ENCODE assay signal across 15 cellular contexts in genomic region chr12:24535334-24536019, GRCh38.
A peak's percentile ranks its signal among the peaks of the same experiment; 100 is the strongest.
DNase-seq lines count a peak whose midpoint lies in the region; ATAC-seq and TF ChIP-seq lines count a peak whose summit lies in the region.
"Had no signal": no experiment of that assay in that cellular context is flagged by ENCODE, and none has a peak within 500 bp of the region (broad histone marks: within the 10 kb centered on the region; RNA-seq: fewer than 3 reads in every experiment).

No MANE protein-coding gene starts in this region.

- TF ChIP-seq EP300 in tibial nerve (IDR thresholded peaks at IDR 0.05): no peak

- peak overlapping the region in 3 of 4 donors; percentile 15 to 49 (median 36) for H3K27ac ChIP-seq in tibial nerve
- H3K27ac ChIP-seq: RWPE1 had no signal

- CTCF ChIA-PET in WTC11 (lab: Charles Lee): interaction anchor here (0.6 to 1.1 kb wide), 2 partner anchors 19 to 28 kb away, joined by 3 read pairs; no protein-coding TSS in a partner anchor
- CTCF ChIA-PET in activated CD8-positive, alpha-beta T cell treated with anti-CD3 and anti-CD28 coated beads, Interleukin-2, amount 10 ng/mL, durations not matched to agents 7 days and 5 days (lab: Charles Lee): no interaction called here

- H3K27me3 ChIP-seq in tibial nerve: no peaks in the 10 kb centered on the region

- H3K27ac Mint-ChIP-seq in WTC11 (no peak overlapping the region), nephron (peak overlapping the region; percentile 28 to 90 (median 82))
- H3K27ac Mint-ChIP-seq in activated CD8-positive, alpha-beta T cell treated with anti-CD3 and anti-CD28 coated beads, Interleukin-2, amount 10 ng/mL, durations not matched to agents 7 days and 5 days: no peak overlapping the region
- H3K27ac Mint-ChIP-seq: endodermal cell had no signal

- H3K9me3 ChIP-seq in tibial nerve: no peaks in the 10 kb centered on the region

- 55 to 56% methylated on average over 6 of the region's 6 CpGs for WGBS in tibial nerve, 2 donors

- H3K27me3 Mint-ChIP-seq in WTC11 (ENCODE audit: low read depth): no peaks in the 10 kb centered on the region
- H3K27me3 Mint-ChIP-seq in nephron (ENCODE audit: low read depth): no peaks in the 10 kb centered on the region
- H3K27me3 Mint-ChIP-seq in activated CD8-positive, alpha-beta T cell treated with anti-CD3 and anti-CD28 coated beads, Interleukin-2, amount 10 ng/mL, durations not matched to agents 7 days and 5 days (ENCODE audit: low read depth): no peaks in the 10 kb centered on the region

- H3K4me3 ChIP-seq in fibroblast of villous mesenchyme (ENCODE audit: low read depth, low read length) (peak overlapping the region; percentile 42), tibial nerve (no peak overlapping the region)

- H3K4me1 Mint-ChIP-seq in WTC11: peaks cover 33% of the 10 kb centered on the region
- H3K4me1 Mint-ChIP-seq in nephron: peaks cover 56% of the 10 kb centered on the region
- H3K4me1 Mint-ChIP-seq in activated CD8-positive, alpha-beta T cell treated with anti-CD3 and anti-CD28 coated beads, Interleukin-2, amount 10 ng/mL, durations not matched to agents 7 days and 5 days (ENCODE audit: low read depth): no peaks in the 10 kb centered on the region

- TF ChIP-seq POLR2A in tibial nerve (IDR thresholded peaks at IDR 0.05): no peak

- DNase-seq in WTC11 (ENCODE audit: low spot score) (no peak), fibroblast of villous mesenchyme (ENCODE audit: low read depth) (no peak), tibial nerve (ENCODE audit: low spot score in 2 of 2) (no peak), DMS 273 (lab: John Stamatoyannopoulos, UW; ENCODE audit: unreplicated experiment) (no peak), NCI-H1930 (lab: John Stamatoyannopoulos, UW) (no peak)
- DNase-seq in activated CD8-positive, alpha-beta T cell treated with anti-CD3 and anti-CD28 coated beads, Interleukin-2, amount 10 ng/mL, durations not matched to agents 7 days and 5 days: no peak
- DNase-seq: activated CD4-positive, alpha-beta T cell treated with anti-CD3 and anti-CD28 coated beads for 48 hours; activated CD8-positive, alpha-beta memory T cell treated with anti-CD3 and anti-CD28 coated beads, Interleukin-2, amount 50 U/mL, for 48 hours; activated gamma-delta T cell treated with Interleukin-2 at 50 U/mL for 16 hours; cerebellar nuclear complex; NCI-H187; trophoblast cell had no signal

- TF ChIP-seq CTCF in WTC11 (IDR thresholded peaks at IDR 0.05) (no peak), fibroblast of villous mesenchyme (IDR thresholded peaks at IDR 0.05; ENCODE audit: insufficient read depth, low read depth, low read length) (no peak), nephron (IDR thresholded peaks at IDR 0.05; ENCODE audit: unreplicated experiment in 3 of 3) (no peak), tibial nerve (IDR thresholded peaks at IDR 0.05) (no peak)

- no peaks in the 10 kb centered on the region for H3K36me3 ChIP-seq in tibial nerve

- H3K9me3 Mint-ChIP-seq in WTC11 (no peaks in the 10 kb centered on the region), nephron (no peaks in the 10 kb centered on the region)
- H3K9me3 Mint-ChIP-seq in activated CD8-positive, alpha-beta T cell treated with anti-CD3 and anti-CD28 coated beads, Interleukin-2, amount 10 ng/mL, durations not matched to agents 7 days and 5 days (ENCODE audit: insufficient read depth): no peaks in the 10 kb centered on the region
- H3K9me3 Mint-ChIP-seq: endodermal cell had no signal

- POLR2A ChIA-PET in WTC11 (lab: Charles Lee): no interaction called here
- POLR2A ChIA-PET in activated CD8-positive, alpha-beta T cell treated with anti-CD3 and anti-CD28 coated beads, Interleukin-2, amount 10 ng/mL, durations not matched to agents 7 days and 5 days (lab: Charles Lee): interaction anchor here (0.6 kb wide), 1 partner anchor 70 kb away, joined by 4 read pairs; no protein-coding TSS in a partner anchor

- no peaks in the 10 kb centered on the region for H3K36me3 Mint-ChIP-seq in WTC11
- no peaks in the 10 kb centered on the region for H3K36me3 Mint-ChIP-seq in nephron (ENCODE audit: low read depth)
- H3K36me3 Mint-ChIP-seq in activated CD8-positive, alpha-beta T cell treated with anti-CD3 and anti-CD28 coated beads, Interleukin-2, amount 10 ng/mL, durations not matched to agents 7 days and 5 days (ENCODE audit: low read depth): no peaks in the 10 kb centered on the region

- H3K4me1 ChIP-seq in tibial nerve: peaks cover 0 to 40% (median 2%) of the 10 kb centered on the region in 4 donors

- ATAC-seq in WTC11: peak; percentile 53
- no peak for ATAC-seq in activated CD8-positive, alpha-beta T cell treated with anti-CD3 and anti-CD28 coated beads, Interleukin-2, amount 10 ng/mL, durations not matched to agents 7 days and 5 days

- H3K4me3 Mint-ChIP-seq in WTC11 (no peak overlapping the region), nephron (no peak overlapping the region)
- no peak overlapping the region for H3K4me3 Mint-ChIP-seq in activated CD8-positive, alpha-beta T cell treated with anti-CD3 and anti-CD28 coated beads, Interleukin-2, amount 10 ng/mL, durations not matched to agents 7 days and 5 days
- H3K4me3 Mint-ChIP-seq: endodermal cell had no signal

TF ChIP-seq in WTC11, 78 proteins besides CTCF, POLR2A, EP300 and RAD21:
- TF ChIP-seq ZNF425 (CRISPR knock-in tag; conservative IDR thresholded peaks at IDR 0.05) (no peak), E2F5 (CRISPR knock-in tag; IDR thresholded peaks at IDR 0.05) (no peak)

Comparison
In these comparisons a context has a peak if more than half of its experiments do, and no peak if none do; other contexts are left out.
1. H3K27ac Mint-ChIP-seq: peak in nephron (3 of 3); none in WTC11 (single experiment) and activated CD8-positive, alpha-beta T cell treated with anti-CD3 and anti-CD28 coated beads, Interleukin-2, amount 10 ng/mL, durations not matched to agents 7 days and 5 days (single experiment).